In genomic region chr14:68940614-68941185, GRCh38 we compare ENCODE assay signal across 11 cellular contexts. TPM values are rescaled to one million over a fixed set of nuclear protein-coding genes. Genes with fewer than 3 reads are reported as not detected.
DNase-seq lines count a peak whose midpoint lies in the region; ATAC-seq, FAIRE-seq and TF ChIP-seq lines count a peak whose summit lies in the region.
"Had no signal": no experiment of that assay in that cellular context is flagged by ENCODE, and none has a peak within 500 bp of the region (broad histone marks: within the 10 kb centered on the region; RNA-seq: fewer than 3 reads in every experiment).

No MANE protein-coding gene starts in this region.

- intact Hi-C loops in lower lobe of right lung (cut with DNase I): no loop called here

- H3K27me3 Mint-ChIP-seq in HFFc6 (ENCODE audit: insufficient read depth): peaks cover 14% of the 10 kb centered on the region
- H3K27me3 Mint-ChIP-seq in astrocyte (ENCODE audit: low read depth, unreplicated experiment): no peaks in the 10 kb centered on the region

- peak overlapping the region; percentile 56 for H3K9ac ChIP-seq in astrocyte (ENCODE audit: low read length)

- H4K20me1 ChIP-seq in astrocyte (ENCODE audit: insufficient read depth, low read length): peaks cover 92% of the 10 kb centered on the region

- peak overlapping the region; percentile 90 for H3K27ac Mint-ChIP-seq in HFFc6
- H3K27ac Mint-ChIP-seq in astrocyte (ENCODE audit: unreplicated experiment): peak overlapping the region; percentile 95

- H3K4me1 ChIP-seq in astrocyte (ENCODE audit: insufficient read depth, low read length) (peaks cover 95% of the 10 kb centered on the region), lower lobe of right lung (peaks cover 82% of the 10 kb centered on the region), suprapubic skin (peaks cover 98% of the 10 kb centered on the region)
- no peaks in the 10 kb centered on the region for H3K4me1 ChIP-seq in effector memory CD4-positive, alpha-beta T cell (ENCODE audit: control insufficient read depth, insufficient read depth, low read length, poor library complexity, severe bottlenecking)

- 91% methylated on average over 3 of the region's 3 CpGs for WGBS in suprapubic skin

- H3K4me3 Mint-ChIP-seq in HFFc6 (peak overlapping the region; percentile 69), astrocyte (ENCODE audit: unreplicated experiment) (peak overlapping the region; percentile 70)

- H3K9me3 ChIP-seq in astrocyte (ENCODE audit: insufficient read depth, low read depth, low read length): no peaks in the 10 kb centered on the region
- no peaks in the 10 kb centered on the region for H3K9me3 ChIP-seq in lower lobe of right lung
- no peaks in the 10 kb centered on the region for H3K9me3 ChIP-seq in suprapubic skin
- H3K9me3 ChIP-seq in effector memory CD4-positive, alpha-beta T cell (ENCODE audit: control insufficient read depth, low read length): no peaks in the 10 kb centered on the region

- peaks cover 98% of the 10 kb centered on the region for H3K79me2 ChIP-seq in astrocyte (ENCODE audit: insufficient read depth, low read length)

- peak overlapping the region; percentile 65 for H3K4me2 ChIP-seq in astrocyte (ENCODE audit: low read length)

- no peak for FAIRE-seq in astrocyte (lab: Jason Lieb, UNC)
- FAIRE-seq: colon, TTC549 had no signal

- peaks cover 100% of the 10 kb centered on the region for H3K4me1 Mint-ChIP-seq in HFFc6 (ENCODE audit: low read depth)
- peaks cover 95% of the 10 kb centered on the region for H3K4me1 Mint-ChIP-seq in astrocyte (ENCODE audit: low read depth, unreplicated experiment)

- no peak overlapping the region for H2AFZ ChIP-seq in astrocyte (ENCODE audit: low read depth, low read length)

- H3K36me3 Mint-ChIP-seq in HFFc6 (ENCODE audit: low read depth) (peaks cover 37% of the 10 kb centered on the region), astrocyte (ENCODE audit: low read depth, unreplicated experiment) (peaks cover 26% of the 10 kb centered on the region)

- H3K27me3 ChIP-seq in astrocyte (ENCODE audit: insufficient read depth, low read length) (no peaks in the 10 kb centered on the region), lower lobe of right lung (ENCODE audit: low read depth) (no peaks in the 10 kb centered on the region), suprapubic skin (no peaks in the 10 kb centered on the region)
- H3K27me3 ChIP-seq in effector memory CD4-positive, alpha-beta T cell (replicated peaks; ENCODE audit: control insufficient read depth, insufficient read depth, low read length, poor library complexity, severe bottlenecking): no peaks in the 10 kb centered on the region

- H3K36me3 ChIP-seq in astrocyte (ENCODE audit: insufficient read depth, low read length): peaks cover 12% of the 10 kb centered on the region
- H3K36me3 ChIP-seq in lower lobe of right lung: no peaks in the 10 kb centered on the region
- no peaks in the 10 kb centered on the region for H3K36me3 ChIP-seq in suprapubic skin
- no peaks in the 10 kb centered on the region for H3K36me3 ChIP-seq in effector memory CD4-positive, alpha-beta T cell (ENCODE audit: control insufficient read depth, insufficient read depth, low read length)

- ATAC-seq in lower lobe of right lung: no peak

- TF ChIP-seq EP300 in suprapubic skin (IDR thresholded peaks at IDR 0.05): no peak

- DNase-seq in HFFc6 (peak; percentile 32), astrocyte (ENCODE audit: low read depth) (no peak), lower lobe of right lung (no peak), suprapubic skin (ENCODE audit: low spot score in 2 of 2) (no peak), NCI-H2107 (lab: John Stamatoyannopoulos, UW) (no peak), SKM-1 (lab: John Stamatoyannopoulos, UW; ENCODE audit: unreplicated experiment) (no peak)
- DNase-seq in effector memory CD4-positive, alpha-beta T cell: no peak
- DNase-seq: DMS79; stimulated activated naive CD4-positive, alpha-beta T cell treated with Interleukin-2 at 50 U/mL for 16 hours had no signal

- H3K9me3 Mint-ChIP-seq in HFFc6 (no peaks in the 10 kb centered on the region), astrocyte (ENCODE audit: unreplicated experiment) (no peaks in the 10 kb centered on the region)

- H3K27ac ChIP-seq in astrocyte (ENCODE audit: low read depth, low read length) (peak overlapping the region; percentile 91), lower lobe of right lung (peak overlapping the region; percentile 71), suprapubic skin (peak overlapping the region; percentile 72)
- no peak overlapping the region for H3K27ac ChIP-seq in effector memory CD4-positive, alpha-beta T cell (ENCODE audit: insufficient read depth, low read length, poor library complexity, severe bottlenecking)

- no peak for TF ChIP-seq POLR2A in suprapubic skin (IDR thresholded peaks at IDR 0.05)

- H3K4me3 ChIP-seq in astrocyte (ENCODE audit: insufficient read depth, low read depth, low read length): no peak overlapping the region
- H3K4me3 ChIP-seq in lower lobe of right lung: no peak overlapping the region
- H3K4me3 ChIP-seq in suprapubic skin: no peak overlapping the region
- H3K4me3 ChIP-seq in effector memory CD4-positive, alpha-beta T cell (ENCODE audit: insufficient read depth, low read depth, low read length, poor library complexity, severe bottlenecking): no peak overlapping the region

- TF ChIP-seq CTCF in HFFc6 (IDR thresholded peaks at IDR 0.05) (no peak), astrocyte (IDR thresholded peaks at IDR 0.05; ENCODE audit: insufficient read depth, low read depth, low read length) (no peak), lower lobe of right lung (IDR thresholded peaks at IDR 0.05) (no peak), suprapubic skin (IDR thresholded peaks at IDR 0.05) (no peak)

RNA-seq across cellular contexts. Expression of gene ACTN1, which starts 38.4 kb away (rescaled TPM):
- 100 to 1,000 TPM; 749 to 847 (median 825) TPM for total RNA-seq in HFFc6 (2021; fragmentation: NEBNext Ultra II Directional; extraction: Animal tissue kit (Norgen Biotek cat#: 25700))
- total RNA-seq in astrocyte (1,163 and 1,186 TPM in 2 replicates), lower lobe of right lung (124 TPM), suprapubic skin (100 to 1,000 TPM in 2 of 4 donors, 10 to 100 TPM in 2; 76.8 to 117 (median 94.0) TPM)
